ENCODE assay signal across 32 cellular contexts in the genomic region with DNA sequence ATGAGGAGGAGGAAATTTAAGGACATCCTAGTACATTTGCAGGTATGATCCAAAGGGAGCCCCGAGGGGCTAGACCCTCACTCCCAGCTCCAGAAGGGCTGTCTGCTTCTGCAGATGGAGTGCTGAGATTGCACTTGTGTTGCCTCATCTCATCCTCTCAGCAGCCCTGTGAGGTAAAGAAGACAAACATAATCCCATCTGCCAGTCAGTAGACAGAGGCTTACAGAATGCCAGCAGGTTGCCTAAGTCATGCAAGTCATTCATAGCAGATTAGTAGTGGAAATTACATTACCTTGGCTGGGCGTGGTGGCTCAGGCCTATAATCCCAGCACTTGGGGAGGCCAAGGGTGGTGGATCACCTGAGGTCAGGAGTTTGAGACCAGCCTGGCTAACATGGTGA.
"Had no signal": no experiment of that assay in that cellular context is flagged by ENCODE, and none has a peak within 500 bp of the region (broad histone marks: within the 10 kb centered on the region; RNA-seq: fewer than 3 reads in every experiment).

No MANE protein-coding gene starts in this region.

- H3K27ac ChIP-seq: brain microvascular endothelial cell, gastroesophageal sphincter, pancreas, prostate gland, skin epidermis, thoracic aorta, uterus had no signal

- H3K36me3 ChIP-seq: uterus had no signal

- H3K4me1 ChIP-seq: gastroesophageal sphincter, pancreas, prostate gland, uterus had no signal

- H3K4me3 Mint-ChIP-seq: activated CD4-positive, alpha-beta memory T cell treated with anti-CD3 and anti-CD28 coated beads, Interleukin-2, amount 10 ng/mL, durations not matched to agents 7 days and 5 days; activated CD4-positive, alpha-beta T cell treated with anti-CD3 and anti-CD28 coated beads, Interleukin-2, amount 10 ng/mL, durations not matched to agents 24 days and 14 days; activated T-cell treated with anti-CD3 and anti-CD28 coated beads, Interleukin-2, amount 50 U/mL, for 24 hours; effector memory CD8-positive, alpha-beta T cell; naive thymus-derived CD8-positive, alpha-beta T cell; neural crest cell; stimulated activated effector memory CD8-positive, alpha-beta T cell treated with anti-CD3 and anti-CD28 coated beads, Interleukin-12 subunit alpha, Interleukin-12 subunit beta, amount 100 ng/mL, for 72 hours; stimulated activated naive CD8-positive, alpha-beta T cell treated with anti-CD3 and anti-CD28 coated beads, Interleukin-15, Interleukin-2, amounts not matched to agents 100 ng/mL and 50 ng/mL, for 24 hours; type B pancreatic cell had no signal

- H3K27ac Mint-ChIP-seq: activated CD4-positive, alpha-beta memory T cell treated with anti-CD3 and anti-CD28 coated beads, Interleukin-2, amount 10 ng/mL, durations not matched to agents 7 days and 5 days; activated T-cell treated with anti-CD3 and anti-CD28 coated beads, Interleukin-2, amount 50 U/mL, for 24 hours; stimulated activated effector memory CD8-positive, alpha-beta T cell treated with anti-CD3 and anti-CD28 coated beads, Interleukin-12 subunit alpha, Interleukin-12 subunit beta, amount 100 ng/mL, for 72 hours; stimulated activated naive CD8-positive, alpha-beta T cell treated with anti-CD3 and anti-CD28 coated beads, Interleukin-15, Interleukin-2, amounts not matched to agents 100 ng/mL and 50 ng/mL, for 24 hours; type B pancreatic cell had no signal

- H3K27me3 Mint-ChIP-seq: activated CD4-positive, alpha-beta memory T cell treated with anti-CD3 and anti-CD28 coated beads, Interleukin-2, amount 10 ng/mL, durations not matched to agents 7 days and 5 days; activated CD4-positive, alpha-beta T cell treated with anti-CD3 and anti-CD28 coated beads, Interleukin-2, amount 10 ng/mL, durations not matched to agents 24 days and 14 days; activated T-cell treated with anti-CD3 and anti-CD28 coated beads, Interleukin-2, amount 50 U/mL, for 24 hours; effector memory CD8-positive, alpha-beta T cell; naive thymus-derived CD8-positive, alpha-beta T cell; stimulated activated naive CD8-positive, alpha-beta T cell treated with anti-CD3 and anti-CD28 coated beads, Interleukin-15, Interleukin-2, amounts not matched to agents 100 ng/mL and 50 ng/mL, for 24 hours; type B pancreatic cell had no signal

- DNase-seq: activated CD4-positive, alpha-beta memory T cell treated with anti-CD3 and anti-CD28 coated beads, Interleukin-2, amount 10 ng/mL, durations not matched to agents 7 days and 5 days; activated CD4-positive, alpha-beta T cell treated with anti-CD3 and anti-CD28 coated beads, Interleukin-2, amount 10 ng/mL, durations not matched to agents 24 days and 14 days; activated CD8-positive, alpha-beta memory T cell treated with anti-CD3 and anti-CD28 coated beads, Interleukin-2, amount 50 U/mL, for 48 hours; activated gamma-delta T cell treated with Interleukin-2 at 50 U/mL for 16 hours; activated naive CD4-positive, alpha-beta T cell treated with anti-CD3 and anti-CD28 coated beads, Interleukin-2, amount 50 U/mL, for 16 hours; activated T-cell treated with anti-CD3 and anti-CD28 coated beads, Interleukin-2, amount 50 U/mL, for 24 hours; amniotic stem cell; brain microvascular endothelial cell; caudate nucleus; cortex of kidney; effector memory CD8-positive, alpha-beta T cell; hippocampal formation; left colon; naive thymus-derived CD8-positive, alpha-beta T cell; nucleus accumbens; pancreas; retina; stimulated activated CD4-positive, alpha-beta T cell treated with anti-CD3 and anti-CD28 coated beads, Interleukin-12 subunit alpha, Interleukin-12 subunit beta, amount 100 ng/mL, for 4 hours; stimulated activated CD4-positive, alpha-beta T cell treated with anti-CD3 and anti-CD28 coated beads, Interleukin-4, amount 100 ng/mL, for 24 hours; uterus had no signal

- FAIRE-seq: astrocyte, keratinocyte, pancreas had no signal

- ATAC-seq: activated CD4-positive, CD25-positive, alpha-beta regulatory T cell treated with anti-CD3 and anti-CD28 coated beads, Interleukin-2, amount 50 U/mL, for 24 hours; effector memory CD8-positive, alpha-beta T cell; gastroesophageal sphincter; left colon; naive thymus-derived CD8-positive, alpha-beta T cell; pancreas; sciatic nerve; stimulated activated effector memory CD8-positive, alpha-beta T cell treated with anti-CD3 and anti-CD28 coated beads, Interleukin-12 subunit alpha, Interleukin-12 subunit beta, amount 100 ng/mL, for 72 hours had no signal

- H3K9me3 ChIP-seq: gastroesophageal sphincter, pancreas, prostate gland, thoracic aorta, uterus had no signal

- H3K4me1 Mint-ChIP-seq: activated CD4-positive, alpha-beta T cell treated with anti-CD3 and anti-CD28 coated beads, Interleukin-2, amount 10 ng/mL, durations not matched to agents 24 days and 14 days had no signal

- H3K9me3 Mint-ChIP-seq: activated CD4-positive, alpha-beta memory T cell treated with anti-CD3 and anti-CD28 coated beads, Interleukin-2, amount 10 ng/mL, durations not matched to agents 7 days and 5 days; activated CD4-positive, alpha-beta T cell treated with anti-CD3 and anti-CD28 coated beads, Interleukin-2, amount 10 ng/mL, durations not matched to agents 24 days and 14 days; activated T-cell treated with anti-CD3 and anti-CD28 coated beads, Interleukin-2, amount 50 U/mL, for 24 hours; effector memory CD8-positive, alpha-beta T cell; naive thymus-derived CD8-positive, alpha-beta T cell; neural crest cell; stimulated activated effector memory CD8-positive, alpha-beta T cell treated with anti-CD3 and anti-CD28 coated beads, Interleukin-12 subunit alpha, Interleukin-12 subunit beta, amount 100 ng/mL, for 72 hours; stimulated activated naive CD8-positive, alpha-beta T cell treated with anti-CD3 and anti-CD28 coated beads, Interleukin-15, Interleukin-2, amounts not matched to agents 100 ng/mL and 50 ng/mL, for 24 hours; type B pancreatic cell had no signal

- H3K27me3 ChIP-seq: brain microvascular endothelial cell, gastroesophageal sphincter, pancreas, uterus had no signal

- H3K4me3 ChIP-seq: gastroesophageal sphincter, pancreas, prostate gland, skin epidermis, thoracic aorta, uterus had no signal
